ENCODE assay signal across 13 cellular contexts in genomic region chr7:116543664-116544063, GRCh38. TPM values are rescaled to one million over a fixed set of nuclear protein-coding genes. Genes with fewer than 3 reads are reported as not detected.
DNase-seq lines count a peak whose midpoint lies in the region; ATAC-seq, FAIRE-seq and TF ChIP-seq lines count a peak whose summit lies in the region.
"Had no signal": no experiment of that assay in that cellular context is flagged by ENCODE, and none has a peak within 500 bp of the region (broad histone marks: within the 10 kb centered on the region; RNA-seq: fewer than 3 reads in every experiment).

No MANE protein-coding gene starts in this region.

- WGBS in trophoblast cell (ENCODE audit: extremely low coverage, insufficient coverage, insufficient read length), result no CpG with 5 or more reads among the region's 2 CpGs
- WGBS in adrenal gland, 4 donors, result 53 to 68% (median 63%) methylated on average over 2 of the region's 2 CpGs

- no peaks in the 10 kb centered on the region for H3K9me3 ChIP-seq in PC-3 (ENCODE audit: low read length)
- no peaks in the 10 kb centered on the region for H3K9me3 ChIP-seq in endothelial cell of umbilical vein (replicated peaks; ENCODE audit: control insufficient read depth, insufficient read depth, low read length)
- H3K9me3 ChIP-seq in trophoblast cell (ENCODE audit: insufficient read depth, low read depth, low read length), result no peaks in the 10 kb centered on the region
- H3K9me3 ChIP-seq in adrenal gland (replicated peaks in 1 of 3), result no peaks in the 10 kb centered on the region
- H3K9me3 ChIP-seq: prostate gland had no signal

- H4K91ac ChIP-seq in trophoblast cell (ENCODE audit: low read depth, low read length), result no peak overlapping the region

- BruUV-seq in PC-3 (replicated peaks; lab: Mats Ljungman, UMichigan) (no TSS peak), endothelial cell of umbilical vein (replicated peaks; lab: Mats Ljungman, UMichigan) (no TSS peak)

- H3K4ac ChIP-seq in trophoblast cell (ENCODE audit: low read depth, low read length), result no peak overlapping the region

- POLR2A ChIA-PET in PC-3 (lab: Charles Lee; ENCODE audit: unreplicated experiment), result interaction anchor here (0.6 to 0.7 kb wide), 2 partner anchors 17 to 317 kb away, joined by 4 to 5 read pairs; no protein-coding TSS in a partner anchor
- POLR2A ChIA-PET in endothelial cell of umbilical vein (lab: Charles Lee), result no interaction called here

- dilution Hi-C loops in endothelial cell of umbilical vein (cut with MboI; ENCODE audit: extremely low pct_ligation_motif_present, low sequenced_read_pairs), result no loop called here

- H4K12ac ChIP-seq in trophoblast cell (ENCODE audit: low read depth, low read length), result no peak overlapping the region

- peak overlapping the region; percentile 3; the same call in 1 of the 2 replicates for H3K4me2 ChIP-seq in PC-3 (ENCODE audit: low read length)
- no peak overlapping the region for H3K4me2 ChIP-seq in endothelial cell of umbilical vein (ENCODE audit: insufficient read depth, low read length)
- no peak overlapping the region for H3K4me2 ChIP-seq in trophoblast cell (ENCODE audit: low read length)

- H3K79me2 ChIP-seq in PC-3 (ENCODE audit: low read length), result peaks cover 96% of the 10 kb centered on the region
- peaks cover 96% of the 10 kb centered on the region for H3K79me2 ChIP-seq in endothelial cell of umbilical vein (ENCODE audit: control insufficient read depth, insufficient read depth, low read length)
- H3K79me2 ChIP-seq in trophoblast cell (ENCODE audit: control insufficient read depth, insufficient read depth, low read length, poor library complexity), result no peaks in the 10 kb centered on the region

- H4K20me1 ChIP-seq in PC-3 (ENCODE audit: low read length) (no peaks in the 10 kb centered on the region; the same call in 1 of the 2 replicates), endothelial cell of umbilical vein (replicated peaks; ENCODE audit: control insufficient read depth, extremely low read depth, insufficient read depth, low read length) (peaks cover 9% of the 10 kb centered on the region)

- H3K23ac ChIP-seq in trophoblast cell (ENCODE audit: low read length), result no peak overlapping the region

- TF ChIP-seq CTCF in PC-3 (conservative IDR thresholded peaks at IDR 0.05; ENCODE audit: low read depth, low read length) (no peak), endothelial cell of umbilical vein (IDR thresholded peaks at IDR 0.05; ENCODE audit: extremely low read depth in 1 of 2, insufficient read depth in 1 of 2, low read depth in 1 of 2, low read length in 2 of 2) (no peak), adrenal gland (IDR thresholded peaks at IDR 0.05) (no peak)

- H3K4me3 ChIP-seq in PC-3 (ENCODE audit: low read length), result no peak overlapping the region
- no peak overlapping the region for H3K4me3 ChIP-seq in endothelial cell of umbilical vein (replicated peaks in 1 of 3; ENCODE audit: insufficient read depth in 1 of 3, low read depth in 1 of 3, low read length in 3 of 3)
- H3K4me3 ChIP-seq in trophoblast cell (ENCODE audit: low read depth, low read length), result no peak overlapping the region
- H3K4me3 ChIP-seq in adrenal gland, result no peak overlapping the region
- H3K4me3 ChIP-seq: cardiac muscle cell, prostate gland had no signal

- H3K36me3 ChIP-seq in PC-3 (ENCODE audit: low read depth, low read length) (peaks cover 78% of the 10 kb centered on the region), endothelial cell of umbilical vein (ENCODE audit: control insufficient read depth in 2 of 2, extremely low read depth in 1 of 2, insufficient read depth in 2 of 2, low read length in 2 of 2) (peaks cover 36 to 58% of the 10 kb centered on the region in 2 experiments), trophoblast cell (ENCODE audit: control insufficient read depth in 1 of 2, insufficient read depth in 2 of 2, low read length in 2 of 2) (no peaks in the 10 kb centered on the region), adrenal gland (replicated peaks in 1 of 2) (no peaks in the 10 kb centered on the region)
- H3K36me3 ChIP-seq: cardiac muscle cell, prostate gland had no signal

- H3F3A ChIP-seq in PC-3 (ENCODE audit: low read length, unreplicated experiment), result no peaks in the 10 kb centered on the region

- intact Hi-C loops in PC-3 (cut with micrococcal nuclease), result no loop called here
- intact Hi-C loops in endothelial cell of umbilical vein (cut with micrococcal nuclease), result loop anchor here (2.0 kb wide), 3 partner anchors 13 to 33 kb away; no protein-coding TSS in a partner anchor
- intact Hi-C loops in adrenal gland (cut with DNase I), result no loop called here

- H3K27me3 ChIP-seq in PC-3 (ENCODE audit: low read length) (no peaks in the 10 kb centered on the region), endothelial cell of umbilical vein (ENCODE audit: control insufficient read depth in 2 of 2, insufficient read depth in 2 of 2, low read length in 2 of 2) (no peaks in the 10 kb centered on the region), trophoblast cell (ENCODE audit: insufficient read depth, low read length) (no peaks in the 10 kb centered on the region), adrenal gland (no peaks in the 10 kb centered on the region)
- H3K27me3 ChIP-seq: cardiac muscle cell had no signal

- ATAC-seq in PC-3 (peak; percentile 61), HG02938 (IDR thresholded peaks at IDR 0.05; ENCODE audit: unreplicated experiment) (no peak), GM21737 (IDR thresholded peaks at IDR 0.05; ENCODE audit: unreplicated experiment) (no peak)
- ATAC-seq: CD8-positive, alpha-beta T cell had no signal

- TF ChIP-seq POLR2A in endothelial cell of umbilical vein (IDR thresholded peaks at IDR 0.05; ENCODE audit: low read depth, low read length) (no peak), adrenal gland (IDR thresholded peaks at IDR 0.05) (no peak)

- H2AK5ac ChIP-seq in trophoblast cell (ENCODE audit: low read length), result no peak overlapping the region

- no peak overlapping the region for H2BK12ac ChIP-seq in trophoblast cell (ENCODE audit: low read length)

- CTCF ChIA-PET in PC-3 (lab: Charles Lee) (interaction anchor here (1.0 to 1.1 kb wide), 2 partner anchors 17 to 45 kb away, joined by 3 to 5 read pairs; no protein-coding TSS in a partner anchor), endothelial cell of umbilical vein (lab: Charles Lee) (interaction anchor here (1.1 to 3.4 kb wide), 6 partner anchors 9 to 363 kb away, joined by 3 to 20 read pairs (median 4); no protein-coding TSS in a partner anchor)

- no peaks in the 10 kb centered on the region for H3K9me2 ChIP-seq in PC-3 (replicated peaks; ENCODE audit: low read length)

- FAIRE-seq in endothelial cell of umbilical vein (lab: Jason Lieb, UNC), result peak; percentile 24

- DNase-seq in EL (peak; percentile 58), PC-3 (peak; percentile 50), endothelial cell of umbilical vein (ENCODE audit: low read depth, low spot score) (peak; percentile 69), trophoblast cell (no peak), NCI-H1436 treated with DMSO at 0.1 percent for 48 hours (lab: John Stamatoyannopoulos, UW) (no peak), adrenal gland (no peak)
- DNase-seq: CD8-positive, alpha-beta T cell; KG1; NCI-H2171 had no signal

- H3K9me1 ChIP-seq in endothelial cell of umbilical vein (replicated peaks; ENCODE audit: control insufficient read depth, extremely low read depth, insufficient read depth, low read length), result no peaks in the 10 kb centered on the region

- H2AFZ ChIP-seq in PC-3 (ENCODE audit: low read length) (no peak overlapping the region), endothelial cell of umbilical vein (ENCODE audit: low read depth, low read length) (no peak overlapping the region), trophoblast cell (ENCODE audit: insufficient read depth, low read length, poor library complexity) (no peak overlapping the region)

- H4K8ac ChIP-seq in trophoblast cell (ENCODE audit: low read depth, low read length), result no peak overlapping the region

- H3K14ac ChIP-seq in trophoblast cell (ENCODE audit: low read length), result no peak overlapping the region

- no peak overlapping the region for H3K9ac ChIP-seq in PC-3 (ENCODE audit: low read length)
- no peak overlapping the region for H3K9ac ChIP-seq in endothelial cell of umbilical vein (replicated peaks; ENCODE audit: extremely low read depth, insufficient read depth, low read length)
- no peak overlapping the region for H3K9ac ChIP-seq in trophoblast cell (ENCODE audit: low read length)

- H3K79me1 ChIP-seq in trophoblast cell (ENCODE audit: low read length), result peaks cover 3% of the 10 kb centered on the region

- no peak overlapping the region for H3K18ac ChIP-seq in trophoblast cell (ENCODE audit: low read length)

- H3K4me1 ChIP-seq in PC-3 (ENCODE audit: insufficient read depth, low read length) (peaks cover 42% of the 10 kb centered on the region), endothelial cell of umbilical vein (ENCODE audit: control insufficient read depth, extremely low read depth, insufficient read depth, low read length) (peaks cover 18% of the 10 kb centered on the region), trophoblast cell (ENCODE audit: control insufficient read depth in 1 of 2, insufficient read depth in 2 of 2, low read length in 2 of 2) (peaks cover 0 to 6% of the 10 kb centered on the region in 2 experiments), adrenal gland (replicated peaks in 1 of 2) (no peaks in the 10 kb centered on the region)
- H3K4me1 ChIP-seq: prostate gland had no signal

- H2BK120ac ChIP-seq in trophoblast cell (ENCODE audit: insufficient read depth, low read length, poor library complexity), result no peak overlapping the region

- H2BK5ac ChIP-seq in trophoblast cell (ENCODE audit: low read depth, low read length, poor library complexity), result no peak overlapping the region

- H3K27ac ChIP-seq in PC-3 (ENCODE audit: low read length) (peak overlapping the region; percentile 33), endothelial cell of umbilical vein (ENCODE audit: insufficient read depth, low read depth, low read length) (peak overlapping the region; percentile 26), trophoblast cell (ENCODE audit: low read depth, low read length) (peak overlapping the region; percentile 30), adrenal gland (no peak overlapping the region)
- H3K27ac ChIP-seq: cardiac muscle cell, prostate gland had no signal

RNA-seq across cellular contexts. Expression of gene CAV1, which starts 18.8 kb away (rescaled TPM):
- 284 and 296 TPM in 2 replicates for total RNA-seq in PC-3 (2014; rRNA removed)
- total RNA-seq in endothelial cell of umbilical vein, result 1,126 and 1,483 TPM in 2 replicates
- 3,129 and 3,339 TPM in 2 replicates for polyA plus RNA-seq in endothelial cell of umbilical vein
- polyA plus RNA-seq in endothelial cell of umbilical vein (2011; cell fraction: cytosol; rRNA removed), result 1,679 and 1,960 TPM in 2 replicates
- 638 and 808 TPM in 2 replicates for polyA plus RNA-seq in endothelial cell of umbilical vein (2011; cell fraction: nucleus; rRNA removed)
- 635 and 1,042 TPM in 2 replicates for polyA plus RNA-seq in endothelial cell of umbilical vein (2012)
- 5,246 and 5,371 TPM in 2 replicates for polyA minus RNA-seq in endothelial cell of umbilical vein
- 0.92 TPM for polyA minus RNA-seq in endothelial cell of umbilical vein (2011; cell fraction: cytosol; rRNA and poly(A)+ RNA removed)
- polyA minus RNA-seq in endothelial cell of umbilical vein (2011; cell fraction: nucleus; rRNA and poly(A)+ RNA removed), result 779 and 1,152 TPM in 2 replicates
- 24.4 and 26.2 TPM in 2 replicates for polyA plus RNA-seq in trophoblast cell (2013)
- 10 to 100 TPM in 3 of 8 donors, 1 to 10 TPM in 5; 5.4 to 25.3 (median 9.2) TPM for total RNA-seq in adrenal gland
- 10 to 100 TPM in 1 of 3 donors, 1 to 10 TPM in 2; 4.0 to 35.4 (median 9.6) TPM for polyA plus RNA-seq in adrenal gland
- total RNA-seq: CD8-positive, alpha-beta T cell had no signal

RNA-seq across cellular contexts. Expression of gene CAV2, which starts 44.1 kb away (rescaled TPM):
- total RNA-seq in PC-3 (2014; rRNA removed) (76.6 and 84.4 TPM in 2 replicates), endothelial cell of umbilical vein (146 and 179 TPM in 2 replicates), adrenal gland (10 to 100 TPM; 10.7 to 29.1 (median 16.1) TPM)
- polyA plus RNA-seq in endothelial cell of umbilical vein (258 and 327 TPM in 2 replicates), adrenal gland (10 to 100 TPM in 2 of 3 donors, 1 to 10 TPM in 1; 9.8 to 37.0 (median 14.8) TPM)
- polyA plus RNA-seq in endothelial cell of umbilical vein (2011; cell fraction: cytosol; rRNA removed), result 240 and 252 TPM in 2 replicates
- 107 and 121 TPM in 2 replicates for polyA plus RNA-seq in endothelial cell of umbilical vein (2011; cell fraction: nucleus; rRNA removed)
- 88.3 and 144 TPM in 2 replicates for polyA plus RNA-seq in endothelial cell of umbilical vein (2012)
- polyA minus RNA-seq in endothelial cell of umbilical vein, result 465 and 480 TPM in 2 replicates
- 10.4 TPM for polyA minus RNA-seq in endothelial cell of umbilical vein (2011; cell fraction: cytosol; rRNA and poly(A)+ RNA removed)
- 104 and 114 TPM in 2 replicates for polyA minus RNA-seq in endothelial cell of umbilical vein (2011; cell fraction: nucleus; rRNA and poly(A)+ RNA removed)
- 8.4 and 8.5 TPM in 2 replicates for polyA plus RNA-seq in trophoblast cell (2013)
- total RNA-seq: CD8-positive, alpha-beta T cell had no signal

Comparison
In these comparisons a context has a peak if more than half of its experiments do, and no peak if none do; other contexts are left out.
1. DNase-seq: peak in EL (single experiment), PC-3 (single experiment) and endothelial cell of umbilical vein (single experiment); none in trophoblast cell (0 of 2), NCI-H1436 treated with DMSO at 0.1 percent for 48 hours (single experiment) and adrenal gland (0 of 7).
2. H3K27ac ChIP-seq: peak in PC-3 (single experiment), endothelial cell of umbilical vein (single experiment) and trophoblast cell (single experiment); none in adrenal gland (0 of 5).
3. RNA of gene CAV1, which starts 18.8 kb away (total RNA-seq): 1,126 to 1,483 TPM in endothelial cell of umbilical vein and 284 to 296 TPM in PC-3; 5.4 to 25.3 TPM in adrenal gland; every median in the first group is over 10 times any median in the second.